In genomic region chr9:135500071-135500524, GRCh38 we compare ENCODE assay signal across 1 cellular context.
TF ChIP-seq lines count a peak whose summit lies in the region.

No MANE protein-coding gene starts in this region.

TF ChIP-seq in K562, 482 proteins besides CTCF, POLR2A, EP300 and RAD21:
- TF ChIP-seq ZNF143 (CRISPR knock-in tag; IDR thresholded peaks at IDR 0.05) (0 out of 2 replicates have a peak, but pooled peaks have one; percentile 35), NFIX (CRISPR knock-in tag; IDR thresholded peaks at IDR 0.05; ENCODE audit: low read depth) (no peak), THAP7 (CRISPR knock-in tag; IDR thresholded peaks at IDR 0.05) (no peak), ESRRA (IDR thresholded peaks at IDR 0.05; ENCODE audit: borderline replicate concordance, low read depth) (no peak), ZNF785 (CRISPR knock-in tag; IDR thresholded peaks at IDR 0.05) (no peak), ZNF780A (CRISPR knock-in tag; IDR thresholded peaks at IDR 0.05) (no peak), FOXA3 (CRISPR knock-in tag; conservative IDR thresholded peaks at IDR 0.05 in 1 of 2, IDR thresholded peaks at IDR 0.05 in 1 of 2) (0 out of 4 replicates have a peak, but pooled peaks of 1 of the 2 experiments have one; percentile 8), ZNF197 (CRISPR knock-in tag; IDR thresholded peaks at IDR 0.05; ENCODE audit: low read depth) (peak; percentile 59; the same call in 1 of the 2 replicates), NRF1 (conservative IDR thresholded peaks at IDR 0.05 in 1 of 2, IDR thresholded peaks at IDR 0.05 in 1 of 2) (peak in 1 of 2 experiments; percentile 11; a peak in 2 of 4 replicates), CREM (IDR thresholded peaks at IDR 0.05; ENCODE audit: low read depth) (no peak), GTF2E2 (tag; IDR thresholded peaks at IDR 0.05) (peak; percentile 54; the same call in 1 of the 2 replicates), ZNF436 (CRISPR knock-in tag; IDR thresholded peaks at IDR 0.05) (no peak), ZNF740 (CRISPR knock-in tag; IDR thresholded peaks at IDR 0.05) (no peak; the same call in 1 of the 2 replicates), ZNF740 (tag; IDR thresholded peaks at IDR 0.05) (peak in 1 of 2 experiments; percentile 7; a peak in 1 of 4 replicates), GATAD2B (IDR thresholded peaks at IDR 0.05; ENCODE audit: borderline replicate concordance) (0 out of 2 replicates have a peak, but pooled peaks have one; percentile 32), HOXB6 (CRISPR knock-in tag; IDR thresholded peaks at IDR 0.05; ENCODE audit: borderline replicate concordance) (no peak), SAP30 (IDR thresholded peaks at IDR 0.05; ENCODE audit: borderline replicate concordance, insufficient read depth, low read depth, low read length, poor library complexity, severe bottlenecking) (peak; percentile 11), PTRF (tag; IDR thresholded peaks at IDR 0.05) (no peak), FOXM1 (IDR thresholded peaks at IDR 0.05; ENCODE audit: low read depth) (no peak), FOXM1 (CRISPR knock-in tag; IDR thresholded peaks at IDR 0.05; ENCODE audit: low read depth) (0 out of 2 replicates have a peak, but pooled peaks have one; percentile 31), MTA1 (IDR thresholded peaks at IDR 0.05; ENCODE audit: borderline replicate concordance) (no peak), CHCHD3 (CRISPR knock-in tag; IDR thresholded peaks at IDR 0.05) (no peak), SRSF1 (IDR thresholded peaks at IDR 0.05; ENCODE audit: low read depth, low read length) (0 out of 2 replicates have a peak, but pooled peaks have one; percentile 55), CCAR2 (IDR thresholded peaks at IDR 0.05; ENCODE audit: low read depth, low read length) (no peak), ZKSCAN1 (IDR thresholded peaks at IDR 0.05; ENCODE audit: low read depth, low read length) (no peak), ZNF282 (CRISPR knock-in tag; IDR thresholded peaks at IDR 0.05) (no peak), LCOR (CRISPR knock-in tag; IDR thresholded peaks at IDR 0.05) (no peak; the same call in 1 of the 2 replicates), FOXP1 (CRISPR knock-in tag; IDR thresholded peaks at IDR 0.05) (0 out of 2 replicates have a peak, but pooled peaks have one; percentile 44)
- TF ChIP-seq, protein P1, sequence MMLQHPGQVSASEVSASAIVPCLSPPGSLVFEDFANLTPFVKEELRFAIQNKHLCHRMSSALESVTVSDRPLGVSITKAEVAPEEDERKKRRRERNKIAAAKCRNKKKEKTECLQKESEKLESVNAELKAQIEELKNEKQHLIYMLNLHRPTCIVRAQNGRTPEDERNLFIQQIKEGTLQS (IDR thresholded peaks at IDR 0.05) = no peak
- TF ChIP-seq, protein P1 (CRISPR knock-in tag; conservative IDR thresholded peaks at IDR 0.05) = peak; percentile 51; the same call in 1 of the 2 replicates
- TF ChIP-seq, protein P2, sequence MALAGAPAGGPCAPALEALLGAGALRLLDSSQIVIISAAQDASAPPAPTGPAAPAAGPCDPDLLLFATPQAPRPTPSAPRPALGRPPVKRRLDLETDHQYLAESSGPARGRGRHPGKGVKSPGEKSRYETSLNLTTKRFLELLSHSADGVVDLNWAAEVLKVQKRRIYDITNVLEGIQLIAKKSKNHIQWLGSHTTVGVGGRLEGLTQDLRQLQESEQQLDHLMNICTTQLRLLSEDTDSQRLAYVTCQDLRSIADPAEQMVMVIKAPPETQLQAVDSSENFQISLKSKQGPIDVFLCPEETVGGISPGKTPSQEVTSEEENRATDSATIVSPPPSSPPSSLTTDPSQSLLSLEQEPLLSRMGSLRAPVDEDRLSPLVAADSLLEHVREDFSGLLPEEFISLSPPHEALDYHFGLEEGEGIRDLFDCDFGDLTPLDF (CRISPR knock-in tag; IDR thresholded peaks at IDR 0.05) = 0 out of 2 replicates have a peak, but pooled peaks have one; percentile 37
- TF ChIP-seq, protein P3, sequence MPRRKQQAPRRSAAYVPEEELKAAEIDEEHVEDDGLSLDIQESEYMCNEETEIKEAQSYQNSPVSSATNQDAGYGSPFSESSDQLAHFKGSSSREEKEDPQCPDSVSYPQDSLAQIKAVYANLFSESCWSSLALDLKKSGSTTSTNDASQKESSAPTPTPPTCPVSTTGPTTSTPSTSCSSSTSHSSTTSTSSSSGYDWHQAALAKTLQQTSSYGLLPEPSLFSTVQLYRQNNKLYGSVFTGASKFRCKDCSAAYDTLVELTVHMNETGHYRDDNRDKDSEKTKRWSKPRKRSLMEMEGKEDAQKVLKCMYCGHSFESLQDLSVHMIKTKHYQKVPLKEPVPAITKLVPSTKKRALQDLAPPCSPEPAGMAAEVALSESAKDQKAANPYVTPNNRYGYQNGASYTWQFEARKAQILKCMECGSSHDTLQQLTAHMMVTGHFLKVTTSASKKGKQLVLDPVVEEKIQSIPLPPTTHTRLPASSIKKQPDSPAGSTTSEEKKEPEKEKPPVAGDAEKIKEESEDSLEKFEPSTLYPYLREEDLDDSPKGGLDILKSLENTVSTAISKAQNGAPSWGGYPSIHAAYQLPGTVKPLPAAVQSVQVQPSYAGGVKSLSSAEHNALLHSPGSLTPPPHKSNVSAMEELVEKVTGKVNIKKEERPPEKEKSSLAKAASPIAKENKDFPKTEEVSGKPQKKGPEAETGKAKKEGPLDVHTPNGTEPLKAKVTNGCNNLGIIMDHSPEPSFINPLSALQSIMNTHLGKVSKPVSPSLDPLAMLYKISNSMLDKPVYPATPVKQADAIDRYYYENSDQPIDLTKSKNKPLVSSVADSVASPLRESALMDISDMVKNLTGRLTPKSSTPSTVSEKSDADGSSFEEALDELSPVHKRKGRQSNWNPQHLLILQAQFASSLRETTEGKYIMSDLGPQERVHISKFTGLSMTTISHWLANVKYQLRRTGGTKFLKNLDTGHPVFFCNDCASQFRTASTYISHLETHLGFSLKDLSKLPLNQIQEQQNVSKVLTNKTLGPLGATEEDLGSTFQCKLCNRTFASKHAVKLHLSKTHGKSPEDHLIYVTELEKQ (CRISPR knock-in tag; IDR thresholded peaks at IDR 0.05) = no peak
- TF ChIP-seq, protein P4, sequence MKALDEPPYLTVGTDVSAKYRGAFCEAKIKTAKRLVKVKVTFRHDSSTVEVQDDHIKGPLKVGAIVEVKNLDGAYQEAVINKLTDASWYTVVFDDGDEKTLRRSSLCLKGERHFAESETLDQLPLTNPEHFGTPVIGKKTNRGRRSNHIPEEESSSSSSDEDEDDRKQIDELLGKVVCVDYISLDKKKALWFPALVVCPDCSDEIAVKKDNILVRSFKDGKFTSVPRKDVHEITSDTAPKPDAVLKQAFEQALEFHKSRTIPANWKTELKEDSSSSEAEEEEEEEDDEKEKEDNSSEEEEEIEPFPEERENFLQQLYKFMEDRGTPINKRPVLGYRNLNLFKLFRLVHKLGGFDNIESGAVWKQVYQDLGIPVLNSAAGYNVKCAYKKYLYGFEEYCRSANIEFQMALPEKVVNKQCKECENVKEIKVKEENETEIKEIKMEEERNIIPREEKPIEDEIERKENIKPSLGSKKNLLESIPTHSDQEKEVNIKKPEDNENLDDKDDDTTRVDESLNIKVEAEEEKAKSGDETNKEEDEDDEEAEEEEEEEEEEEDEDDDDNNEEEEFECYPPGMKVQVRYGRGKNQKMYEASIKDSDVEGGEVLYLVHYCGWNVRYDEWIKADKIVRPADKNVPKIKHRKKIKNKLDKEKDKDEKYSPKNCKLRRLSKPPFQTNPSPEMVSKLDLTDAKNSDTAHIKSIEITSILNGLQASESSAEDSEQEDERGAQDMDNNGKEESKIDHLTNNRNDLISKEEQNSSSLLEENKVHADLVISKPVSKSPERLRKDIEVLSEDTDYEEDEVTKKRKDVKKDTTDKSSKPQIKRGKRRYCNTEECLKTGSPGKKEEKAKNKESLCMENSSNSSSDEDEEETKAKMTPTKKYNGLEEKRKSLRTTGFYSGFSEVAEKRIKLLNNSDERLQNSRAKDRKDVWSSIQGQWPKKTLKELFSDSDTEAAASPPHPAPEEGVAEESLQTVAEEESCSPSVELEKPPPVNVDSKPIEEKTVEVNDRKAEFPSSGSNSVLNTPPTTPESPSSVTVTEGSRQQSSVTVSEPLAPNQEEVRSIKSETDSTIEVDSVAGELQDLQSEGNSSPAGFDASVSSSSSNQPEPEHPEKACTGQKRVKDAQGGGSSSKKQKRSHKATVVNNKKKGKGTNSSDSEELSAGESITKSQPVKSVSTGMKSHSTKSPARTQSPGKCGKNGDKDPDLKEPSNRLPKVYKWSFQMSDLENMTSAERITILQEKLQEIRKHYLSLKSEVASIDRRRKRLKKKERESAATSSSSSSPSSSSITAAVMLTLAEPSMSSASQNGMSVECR (CRISPR knock-in tag; IDR thresholded peaks at IDR 0.05) = peak; percentile 57; the same call in 1 of the 2 replicates
- TF ChIP-seq, protein P5, sequence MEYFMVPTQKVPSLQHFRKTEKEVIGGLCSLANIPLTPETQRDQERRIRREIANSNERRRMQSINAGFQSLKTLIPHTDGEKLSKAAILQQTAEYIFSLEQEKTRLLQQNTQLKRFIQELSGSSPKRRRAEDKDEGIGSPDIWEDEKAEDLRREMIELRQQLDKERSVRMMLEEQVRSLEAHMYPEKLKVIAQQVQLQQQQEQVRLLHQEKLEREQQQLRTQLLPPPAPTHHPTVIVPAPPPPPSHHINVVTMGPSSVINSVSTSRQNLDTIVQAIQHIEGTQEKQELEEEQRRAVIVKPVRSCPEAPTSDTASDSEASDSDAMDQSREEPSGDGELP (CRISPR knock-in tag; IDR thresholded peaks at IDR 0.05; ENCODE audit: borderline replicate concordance) = 0 out of 2 replicates have a peak, but pooled peaks have one; percentile 3
- TF ChIP-seq, protein P6, sequence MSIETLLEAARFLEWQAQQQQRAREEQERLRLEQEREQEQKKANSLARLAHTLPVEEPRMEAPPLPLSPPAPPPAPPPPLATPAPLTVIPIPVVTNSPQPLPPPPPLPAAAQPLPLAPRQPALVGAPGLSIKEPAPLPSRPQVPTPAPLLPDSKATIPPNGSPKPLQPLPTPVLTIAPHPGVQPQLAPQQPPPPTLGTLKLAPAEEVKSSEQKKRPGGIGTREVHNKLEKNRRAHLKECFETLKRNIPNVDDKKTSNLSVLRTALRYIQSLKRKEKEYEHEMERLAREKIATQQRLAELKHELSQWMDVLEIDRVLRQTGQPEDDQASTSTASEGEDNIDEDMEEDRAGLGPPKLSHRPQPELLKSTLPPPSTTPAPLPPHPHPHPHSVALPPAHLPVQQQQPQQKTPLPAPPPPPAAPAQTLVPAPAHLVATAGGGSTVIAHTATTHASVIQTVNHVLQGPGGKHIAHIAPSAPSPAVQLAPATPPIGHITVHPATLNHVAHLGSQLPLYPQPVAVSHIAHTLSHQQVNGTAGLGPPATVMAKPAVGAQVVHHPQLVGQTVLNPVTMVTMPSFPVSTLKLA (conservative IDR thresholded peaks at IDR 0.05) = peak; percentile 2 to 52; a peak in 1 of 4 replicates
- TF ChIP-seq, protein P7, sequence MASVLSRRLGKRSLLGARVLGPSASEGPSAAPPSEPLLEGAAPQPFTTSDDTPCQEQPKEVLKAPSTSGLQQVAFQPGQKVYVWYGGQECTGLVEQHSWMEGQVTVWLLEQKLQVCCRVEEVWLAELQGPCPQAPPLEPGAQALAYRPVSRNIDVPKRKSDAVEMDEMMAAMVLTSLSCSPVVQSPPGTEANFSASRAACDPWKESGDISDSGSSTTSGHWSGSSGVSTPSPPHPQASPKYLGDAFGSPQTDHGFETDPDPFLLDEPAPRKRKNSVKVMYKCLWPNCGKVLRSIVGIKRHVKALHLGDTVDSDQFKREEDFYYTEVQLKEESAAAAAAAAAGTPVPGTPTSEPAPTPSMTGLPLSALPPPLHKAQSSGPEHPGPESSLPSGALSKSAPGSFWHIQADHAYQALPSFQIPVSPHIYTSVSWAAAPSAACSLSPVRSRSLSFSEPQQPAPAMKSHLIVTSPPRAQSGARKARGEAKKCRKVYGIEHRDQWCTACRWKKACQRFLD (CRISPR knock-in tag; IDR thresholded peaks at IDR 0.05) = 0 out of 2 replicates have a peak, but pooled peaks have one; percentile 27
- TF ChIP-seq, protein P8, sequence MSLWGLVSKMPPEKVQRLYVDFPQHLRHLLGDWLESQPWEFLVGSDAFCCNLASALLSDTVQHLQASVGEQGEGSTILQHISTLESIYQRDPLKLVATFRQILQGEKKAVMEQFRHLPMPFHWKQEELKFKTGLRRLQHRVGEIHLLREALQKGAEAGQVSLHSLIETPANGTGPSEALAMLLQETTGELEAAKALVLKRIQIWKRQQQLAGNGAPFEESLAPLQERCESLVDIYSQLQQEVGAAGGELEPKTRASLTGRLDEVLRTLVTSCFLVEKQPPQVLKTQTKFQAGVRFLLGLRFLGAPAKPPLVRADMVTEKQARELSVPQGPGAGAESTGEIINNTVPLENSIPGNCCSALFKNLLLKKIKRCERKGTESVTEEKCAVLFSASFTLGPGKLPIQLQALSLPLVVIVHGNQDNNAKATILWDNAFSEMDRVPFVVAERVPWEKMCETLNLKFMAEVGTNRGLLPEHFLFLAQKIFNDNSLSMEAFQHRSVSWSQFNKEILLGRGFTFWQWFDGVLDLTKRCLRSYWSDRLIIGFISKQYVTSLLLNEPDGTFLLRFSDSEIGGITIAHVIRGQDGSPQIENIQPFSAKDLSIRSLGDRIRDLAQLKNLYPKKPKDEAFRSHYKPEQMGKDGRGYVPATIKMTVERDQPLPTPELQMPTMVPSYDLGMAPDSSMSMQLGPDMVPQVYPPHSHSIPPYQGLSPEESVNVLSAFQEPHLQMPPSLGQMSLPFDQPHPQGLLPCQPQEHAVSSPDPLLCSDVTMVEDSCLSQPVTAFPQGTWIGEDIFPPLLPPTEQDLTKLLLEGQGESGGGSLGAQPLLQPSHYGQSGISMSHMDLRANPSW (CRISPR knock-in tag; IDR thresholded peaks at IDR 0.05) = no peak
